ENCODE assay signal across 3 cellular contexts in the genomic region with DNA sequence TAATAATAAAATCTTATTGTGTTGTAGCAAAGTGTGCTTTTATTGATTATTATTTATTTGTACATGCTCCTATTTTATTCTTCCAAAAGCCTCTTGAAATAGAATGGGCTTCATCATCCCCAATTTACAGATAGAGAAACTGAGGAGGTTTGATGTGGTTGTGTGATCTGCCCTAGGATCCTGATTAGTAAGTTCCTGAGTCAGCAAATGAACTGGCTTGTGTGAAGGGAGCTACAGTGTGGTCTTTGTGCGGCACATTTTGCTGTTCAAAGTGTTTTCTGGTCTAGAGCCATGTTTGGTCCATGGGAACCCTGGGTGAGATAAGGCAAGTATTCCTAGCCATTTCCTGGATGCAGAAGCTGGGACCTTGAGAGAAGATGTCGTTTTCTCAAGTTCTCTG.
A peak's percentile ranks its signal among the peaks of the same experiment; 100 is the strongest.
TF ChIP-seq lines count a peak whose summit lies in the region.

No MANE protein-coding gene starts in this region.

TF ChIP-seq in HepG2, 621 proteins besides CTCF, POLR2A, EP300 and RAD21:
- peak; percentile 61 to 84 for TF ChIP-seq MAFK (conservative IDR thresholded peaks at IDR 0.05 in 1 of 2, IDR thresholded peaks at IDR 0.05 in 1 of 2; ENCODE audit: low read length in 2 of 2)
- peak; percentile 71 for TF ChIP-seq MAFF (IDR thresholded peaks at IDR 0.05; ENCODE audit: low read depth, low read length)
- TF ChIP-seq NR2F1 (CRISPR knock-in tag; IDR thresholded peaks at IDR 0.05): no peak

TF ChIP-seq in A549, 52 proteins besides CTCF, POLR2A, EP300 and RAD21:
- TF ChIP-seq FOSB (CRISPR knock-in tag; IDR thresholded peaks at IDR 0.05) (no peak), MAFK (IDR thresholded peaks at IDR 0.05; ENCODE audit: partially characterized antibody) (peak; percentile 36)

TF ChIP-seq in IMR-90, 13 proteins besides CTCF, POLR2A, EP300 and RAD21:
- TF ChIP-seq MAFK (IDR thresholded peaks at IDR 0.05; ENCODE audit: low read depth, low read length): peak; percentile 64
- no peak for TF ChIP-seq CEBPB (IDR thresholded peaks at IDR 0.05; ENCODE audit: low read depth, low read length)
